14 cellular contexts compared by ENCODE assay signal in genomic region chr2:6657872-6658271, GRCh38.
DNase-seq lines count a peak whose midpoint lies in the region; ATAC-seq lines count a peak whose summit lies in the region.
"Had no signal": no experiment of that assay in that cellular context is flagged by ENCODE, and none has a peak within 500 bp of the region (broad histone marks: within the 10 kb centered on the region; RNA-seq: fewer than 3 reads in every experiment).

No MANE protein-coding gene starts in this region.

- H3K4me1 ChIP-seq in neuronal stem cell (ENCODE audit: control insufficient read depth in 2 of 2, insufficient read depth in 1 of 2, low read depth in 1 of 2, low read length in 2 of 2), result peaks cover 0 to 2% of the 10 kb centered on the region in 2 donors

- H2BK5ac ChIP-seq in neuronal stem cell (ENCODE audit: low read length), result no peak overlapping the region

- no peak overlapping the region for H2BK120ac ChIP-seq in neuronal stem cell (ENCODE audit: low read depth, low read length)

- no peak overlapping the region for H3K4me3 ChIP-seq in neuronal stem cell (ENCODE audit: low read length in 2 of 2)

- no peaks in the 10 kb centered on the region for H3K79me1 ChIP-seq in neuronal stem cell (ENCODE audit: low read depth, low read length)

- ATAC-seq in GM18508 (IDR thresholded peaks at IDR 0.05; ENCODE audit: insufficient read depth, unreplicated experiment) (peak; percentile 98), GM19452 (IDR thresholded peaks at IDR 0.05; ENCODE audit: unreplicated experiment) (peak; percentile 97), HG02938 (IDR thresholded peaks at IDR 0.05; ENCODE audit: unreplicated experiment) (peak; percentile 97), HG03558 (IDR thresholded peaks at IDR 0.05; ENCODE audit: extremely low read depth, unreplicated experiment) (peak; percentile 96)
- ATAC-seq: natural killer cell had no signal

- no peaks in the 10 kb centered on the region for H3K9me3 ChIP-seq in neuronal stem cell (replicated peaks in 1 of 2; ENCODE audit: control insufficient read depth in 2 of 2, insufficient read depth in 1 of 2, low read depth in 1 of 2, low read length in 2 of 2)

- no peaks in the 10 kb centered on the region for H3K36me3 ChIP-seq in neuronal stem cell (replicated peaks in 1 of 2; ENCODE audit: control insufficient read depth in 2 of 2, insufficient read depth in 2 of 2, low read length in 2 of 2)

- H2BK12ac ChIP-seq in neuronal stem cell (ENCODE audit: low read length), result no peak overlapping the region

- no peak overlapping the region for H3K23ac ChIP-seq in neuronal stem cell (ENCODE audit: low read depth, low read length, poor library complexity)

- H3K27me3 ChIP-seq in neuronal stem cell (ENCODE audit: control insufficient read depth in 3 of 3, insufficient read depth in 3 of 3, low read depth in 1 of 3, low read length in 3 of 3), result no peaks in the 10 kb centered on the region

- H3K27ac ChIP-seq in neuronal stem cell (replicated peaks; ENCODE audit: low read length), result no peak overlapping the region

- no peak overlapping the region for H3K18ac ChIP-seq in neuronal stem cell (ENCODE audit: low read length)

- no peak overlapping the region for H3K4me2 ChIP-seq in neuronal stem cell (ENCODE audit: insufficient read depth, low read length, poor library complexity, severe bottlenecking)

- H3K9ac ChIP-seq in neuronal stem cell (ENCODE audit: low read depth, low read length, poor library complexity), result no peak overlapping the region

- WGBS in neuronal stem cell (ENCODE audit: extremely low coverage in 2 of 2, insufficient read length in 2 of 2, insufficient replicate concordance in 1 of 2), 2 donors, result no CpG with 5 or more reads among the region's 5 CpGs

- H3K14ac ChIP-seq in neuronal stem cell (ENCODE audit: low read length), result no peak overlapping the region

- no peak overlapping the region for H4K91ac ChIP-seq in neuronal stem cell (ENCODE audit: low read depth, low read length, poor library complexity)

- H2BK15ac ChIP-seq in neuronal stem cell (ENCODE audit: low read length), result no peak overlapping the region

- no peak overlapping the region for H4K8ac ChIP-seq in neuronal stem cell (ENCODE audit: low read depth, low read length)

- DNase-seq in A172 (ENCODE audit: low spot score) (no peak), neuronal stem cell (ENCODE audit: low spot score) (no peak), GM19240 (ENCODE audit: insufficient read length, low spot score) (no peak)
- DNase-seq in activated CD8-positive, alpha-beta memory T cell treated with anti-CD3 and anti-CD28 coated beads for 24 hours, result no peak
- DNase-seq: activated CD4-positive, alpha-beta memory T cell treated with anti-CD3 and anti-CD28 coated beads for 36 hours; DMS79 treated with DMSO at 0.1 percent for 48 hours; natural killer cell; NCI-H1092; stimulated activated CD4-positive, alpha-beta T cell treated with anti-CD3 and anti-CD28 coated beads, Interleukin-4, amount 100 ng/mL, for 24 hours; stimulated activated naive CD4-positive, alpha-beta T cell treated with Interleukin-2 at 50 U/mL for 16 hours had no signal

- H2AFZ ChIP-seq in neuronal stem cell (ENCODE audit: low read length), result no peak overlapping the region

- H2AK5ac ChIP-seq in neuronal stem cell (ENCODE audit: low read depth, low read length), result no peak overlapping the region

- no peak overlapping the region for H3K4ac ChIP-seq in neuronal stem cell (ENCODE audit: low read length)
